1 cellular context compared by ENCODE assay signal in the genomic region with DNA sequence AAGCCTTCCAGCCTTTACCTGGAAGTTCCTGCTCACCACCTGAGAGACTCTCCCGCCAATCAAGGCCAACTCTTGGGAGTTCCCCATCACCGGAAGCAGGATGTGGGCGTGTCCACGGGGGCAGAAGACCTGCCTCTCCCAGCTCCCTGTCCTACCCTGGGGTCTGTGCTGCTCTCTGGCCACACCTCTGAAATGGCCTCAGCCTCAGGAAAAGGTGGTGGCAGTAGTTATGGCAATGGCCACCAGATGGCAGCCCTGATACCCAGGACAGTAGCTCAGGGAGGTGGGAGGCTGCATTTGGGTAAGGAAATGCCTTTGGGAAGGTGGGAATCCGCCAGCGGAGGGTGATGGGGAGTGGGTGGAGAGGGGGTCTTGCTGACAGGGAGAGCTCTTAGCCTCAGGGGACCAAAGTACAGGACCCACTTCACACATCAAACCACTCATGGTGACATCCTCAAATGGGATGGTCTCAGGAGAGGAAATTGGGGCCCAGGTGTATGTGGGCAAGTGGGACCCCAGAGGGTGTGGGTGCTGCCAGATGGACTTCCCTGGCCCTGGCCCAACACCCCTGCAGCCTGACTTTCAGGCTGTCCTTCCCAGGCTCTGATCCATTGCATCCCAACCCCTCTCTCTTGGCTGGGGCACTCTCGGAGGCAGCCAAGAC.
A peak's percentile ranks its signal among the peaks of the same experiment; 100 is the strongest.
TF ChIP-seq lines count a peak whose summit lies in the region.

No MANE protein-coding gene starts in this region.

TF ChIP-seq in K562, 482 proteins besides CTCF, POLR2A, EP300 and RAD21 (continued from another document and continues in another):
- TF ChIP-seq, protein P1, sequence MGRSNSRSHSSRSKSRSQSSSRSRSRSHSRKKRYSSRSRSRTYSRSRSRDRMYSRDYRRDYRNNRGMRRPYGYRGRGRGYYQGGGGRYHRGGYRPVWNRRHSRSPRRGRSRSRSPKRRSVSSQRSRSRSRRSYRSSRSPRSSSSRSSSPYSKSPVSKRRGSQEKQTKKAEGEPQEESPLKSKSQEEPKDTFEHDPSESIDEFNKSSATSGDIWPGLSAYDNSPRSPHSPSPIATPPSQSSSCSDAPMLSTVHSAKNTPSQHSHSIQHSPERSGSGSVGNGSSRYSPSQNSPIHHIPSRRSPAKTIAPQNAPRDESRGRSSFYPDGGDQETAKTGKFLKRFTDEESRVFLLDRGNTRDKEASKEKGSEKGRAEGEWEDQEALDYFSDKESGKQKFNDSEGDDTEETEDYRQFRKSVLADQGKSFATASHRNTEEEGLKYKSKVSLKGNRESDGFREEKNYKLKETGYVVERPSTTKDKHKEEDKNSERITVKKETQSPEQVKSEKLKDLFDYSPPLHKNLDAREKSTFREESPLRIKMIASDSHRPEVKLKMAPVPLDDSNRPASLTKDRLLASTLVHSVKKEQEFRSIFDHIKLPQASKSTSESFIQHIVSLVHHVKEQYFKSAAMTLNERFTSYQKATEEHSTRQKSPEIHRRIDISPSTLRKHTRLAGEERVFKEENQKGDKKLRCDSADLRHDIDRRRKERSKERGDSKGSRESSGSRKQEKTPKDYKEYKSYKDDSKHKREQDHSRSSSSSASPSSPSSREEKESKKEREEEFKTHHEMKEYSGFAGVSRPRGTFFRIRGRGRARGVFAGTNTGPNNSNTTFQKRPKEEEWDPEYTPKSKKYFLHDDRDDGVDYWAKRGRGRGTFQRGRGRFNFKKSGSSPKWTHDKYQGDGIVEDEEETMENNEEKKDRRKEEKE (IDR thresholded peaks at IDR 0.05; ENCODE audit: borderline replicate concordance in 1 of 2, control insufficient read depth in 1 of 2, low read depth in 2 of 2, low read length in 1 of 2): no peak
- TF ChIP-seq HDAC8 (tag; IDR thresholded peaks at IDR 0.05) (no peak), ZNF124 (CRISPR knock-in tag; IDR thresholded peaks at IDR 0.05) (no peak), TRIM24 (IDR thresholded peaks at IDR 0.05) (no peak), NRF1 (conservative IDR thresholded peaks at IDR 0.05 in 1 of 2, IDR thresholded peaks at IDR 0.05 in 1 of 2) (peak in 1 of 2 experiments; percentile 23; a peak in 1 of 4 replicates), ZBTB8A (IDR thresholded peaks at IDR 0.05; ENCODE audit: partially characterized antibody) (no peak), BRD4 (IDR thresholded peaks at IDR 0.05) (no peak), RFX1 (IDR thresholded peaks at IDR 0.05) (peak; percentile 62; the same call in 1 of the 2 replicates), MAFF (IDR thresholded peaks at IDR 0.05; ENCODE audit: low read length) (no peak), ZNF174 (CRISPR knock-in tag; IDR thresholded peaks at IDR 0.05) (no peak), SMC3 (conservative IDR thresholded peaks at IDR 0.05; ENCODE audit: insufficient read depth, low read depth, low read length) (peak; percentile 78), ZNF224 (CRISPR knock-in tag; IDR thresholded peaks at IDR 0.05) (no peak), CTBP1 (IDR thresholded peaks at IDR 0.05; ENCODE audit: borderline replicate concordance) (0 out of 2 replicates have a peak, but pooled peaks have one; percentile 16), PCBP1 (IDR thresholded peaks at IDR 0.05; ENCODE audit: low read depth, low read length, poor library complexity, severe bottlenecking) (no peak)
- TF ChIP-seq, protein P2, sequence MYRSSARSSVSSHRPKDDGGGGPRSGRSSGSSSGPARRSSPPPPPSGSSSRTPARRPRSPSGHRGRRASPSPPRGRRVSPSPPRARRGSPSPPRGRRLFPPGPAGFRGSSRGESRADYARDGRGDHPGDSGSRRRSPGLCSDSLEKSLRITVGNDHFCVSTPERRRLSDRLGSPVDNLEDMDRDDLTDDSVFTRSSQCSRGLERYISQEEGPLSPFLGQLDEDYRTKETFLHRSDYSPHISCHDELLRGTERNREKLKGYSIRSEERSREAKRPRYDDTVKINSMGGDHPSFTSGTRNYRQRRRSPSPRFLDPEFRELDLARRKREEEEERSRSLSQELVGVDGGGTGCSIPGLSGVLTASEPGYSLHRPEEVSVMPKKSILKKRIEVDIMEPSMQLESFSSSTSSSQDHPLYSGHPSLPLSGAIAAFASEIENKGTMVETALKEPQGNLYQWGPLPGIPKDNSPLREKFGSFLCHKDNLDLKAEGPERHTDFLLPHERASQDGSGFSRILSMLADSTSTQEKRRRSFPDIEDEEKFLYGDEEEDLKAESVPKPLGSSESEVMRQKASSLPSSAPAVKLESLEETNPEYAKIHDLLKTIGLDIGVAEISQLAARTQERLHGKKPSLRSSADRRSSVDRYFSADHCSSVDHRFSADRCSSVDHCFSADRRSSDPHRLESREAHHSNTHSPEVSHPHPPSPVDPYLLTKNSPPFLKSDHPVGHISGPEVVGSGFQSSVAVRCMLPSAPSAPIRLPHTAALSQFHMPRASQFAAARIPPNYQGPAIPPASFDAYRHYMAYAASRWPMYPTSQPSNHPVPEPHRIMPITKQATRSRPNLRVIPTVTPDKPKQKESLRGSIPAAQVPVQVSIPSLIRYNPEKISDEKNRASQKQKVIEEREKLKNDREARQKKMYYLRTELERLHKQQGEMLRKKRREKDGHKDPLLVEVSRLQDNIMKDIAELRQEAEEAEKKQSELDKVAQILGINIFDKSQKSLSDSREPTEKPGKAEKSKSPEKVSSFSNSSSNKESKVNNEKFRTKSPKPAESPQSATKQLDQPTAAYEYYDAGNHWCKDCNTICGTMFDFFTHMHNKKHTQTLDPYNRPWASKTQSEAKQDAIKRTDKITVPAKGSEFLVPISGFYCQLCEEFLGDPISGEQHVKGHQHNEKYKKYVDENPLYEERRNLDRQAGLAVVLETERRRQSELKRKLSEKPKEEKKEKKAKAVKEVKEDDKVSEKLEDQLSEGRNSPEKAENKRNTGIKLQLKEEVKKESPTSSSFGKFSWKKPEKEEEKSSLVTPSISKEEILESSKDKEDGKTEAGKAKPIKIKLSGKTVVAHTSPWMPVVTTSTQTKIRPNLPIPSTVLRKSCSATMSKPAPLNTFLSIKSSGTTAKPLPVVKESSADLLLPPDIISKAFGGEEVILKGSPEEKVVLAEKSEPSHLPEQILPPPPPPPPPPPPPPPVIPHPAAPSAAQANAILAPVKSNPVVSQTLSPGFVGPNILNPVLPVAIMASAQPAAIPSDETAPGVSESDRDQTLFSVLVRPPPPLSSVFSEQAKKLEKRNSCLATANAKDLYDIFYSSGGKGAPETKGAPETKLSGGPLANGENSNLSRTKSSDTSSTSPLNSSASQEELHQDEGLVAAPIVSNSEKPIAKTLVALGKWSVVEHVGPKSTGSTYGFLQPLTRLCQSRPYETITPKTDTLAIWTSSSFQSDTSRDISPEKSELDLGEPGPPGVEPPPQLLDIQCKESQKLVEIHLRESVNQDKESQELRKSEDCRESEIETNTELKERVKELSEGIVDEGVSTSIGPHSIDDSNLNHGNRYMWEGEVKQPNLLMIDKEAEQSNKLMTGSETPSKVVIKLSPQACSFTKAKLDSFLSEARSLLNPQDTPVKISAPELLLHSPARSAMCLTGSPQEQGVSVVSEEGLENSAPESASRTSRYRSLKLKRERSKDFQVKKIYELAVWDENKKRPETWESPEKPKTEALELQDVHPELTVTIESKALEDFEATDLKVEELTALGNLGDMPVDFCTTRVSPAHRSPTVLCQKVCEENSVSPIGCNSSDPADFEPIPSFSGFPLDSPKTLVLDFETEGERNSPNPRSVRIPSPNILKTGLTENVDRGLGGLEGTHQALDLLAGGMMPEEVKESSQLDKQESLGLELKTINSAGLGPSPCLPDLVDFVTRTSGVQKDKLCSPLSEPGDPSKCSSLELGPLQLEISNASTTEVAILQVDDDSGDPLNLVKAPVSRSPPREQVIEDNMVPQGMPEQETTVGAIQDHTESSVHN (IDR thresholded peaks at IDR 0.05; ENCODE audit: borderline replicate concordance in 1 of 2, low read depth in 1 of 2): no peak
- TF ChIP-seq, protein P3, sequence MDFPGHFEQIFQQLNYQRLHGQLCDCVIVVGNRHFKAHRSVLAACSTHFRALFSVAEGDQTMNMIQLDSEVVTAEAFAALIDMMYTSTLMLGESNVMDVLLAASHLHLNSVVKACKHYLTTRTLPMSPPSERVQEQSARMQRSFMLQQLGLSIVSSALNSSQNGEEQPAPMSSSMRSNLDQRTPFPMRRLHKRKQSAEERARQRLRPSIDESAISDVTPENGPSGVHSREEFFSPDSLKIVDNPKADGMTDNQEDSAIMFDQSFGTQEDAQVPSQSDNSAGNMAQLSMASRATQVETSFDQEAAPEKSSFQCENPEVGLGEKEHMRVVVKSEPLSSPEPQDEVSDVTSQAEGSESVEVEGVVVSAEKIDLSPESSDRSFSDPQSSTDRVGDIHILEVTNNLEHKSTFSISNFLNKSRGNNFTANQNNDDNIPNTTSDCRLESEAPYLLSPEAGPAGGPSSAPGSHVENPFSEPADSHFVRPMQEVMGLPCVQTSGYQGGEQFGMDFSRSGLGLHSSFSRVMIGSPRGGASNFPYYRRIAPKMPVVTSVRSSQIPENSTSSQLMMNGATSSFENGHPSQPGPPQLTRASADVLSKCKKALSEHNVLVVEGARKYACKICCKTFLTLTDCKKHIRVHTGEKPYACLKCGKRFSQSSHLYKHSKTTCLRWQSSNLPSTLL (IDR thresholded peaks at IDR 0.05): no peak
- TF ChIP-seq, protein P4, sequence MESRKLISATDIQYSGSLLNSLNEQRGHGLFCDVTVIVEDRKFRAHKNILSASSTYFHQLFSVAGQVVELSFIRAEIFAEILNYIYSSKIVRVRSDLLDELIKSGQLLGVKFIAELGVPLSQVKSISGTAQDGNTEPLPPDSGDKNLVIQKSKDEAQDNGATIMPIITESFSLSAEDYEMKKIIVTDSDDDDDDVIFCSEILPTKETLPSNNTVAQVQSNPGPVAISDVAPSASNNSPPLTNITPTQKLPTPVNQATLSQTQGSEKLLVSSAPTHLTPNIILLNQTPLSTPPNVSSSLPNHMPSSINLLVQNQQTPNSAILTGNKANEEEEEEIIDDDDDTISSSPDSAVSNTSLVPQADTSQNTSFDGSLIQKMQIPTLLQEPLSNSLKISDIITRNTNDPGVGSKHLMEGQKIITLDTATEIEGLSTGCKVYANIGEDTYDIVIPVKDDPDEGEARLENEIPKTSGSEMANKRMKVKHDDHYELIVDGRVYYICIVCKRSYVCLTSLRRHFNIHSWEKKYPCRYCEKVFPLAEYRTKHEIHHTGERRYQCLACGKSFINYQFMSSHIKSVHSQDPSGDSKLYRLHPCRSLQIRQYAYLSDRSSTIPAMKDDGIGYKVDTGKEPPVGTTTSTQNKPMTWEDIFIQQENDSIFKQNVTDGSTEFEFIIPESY (CRISPR knock-in tag; IDR thresholded peaks at IDR 0.05): no peak
- TF ChIP-seq, protein P5, sequence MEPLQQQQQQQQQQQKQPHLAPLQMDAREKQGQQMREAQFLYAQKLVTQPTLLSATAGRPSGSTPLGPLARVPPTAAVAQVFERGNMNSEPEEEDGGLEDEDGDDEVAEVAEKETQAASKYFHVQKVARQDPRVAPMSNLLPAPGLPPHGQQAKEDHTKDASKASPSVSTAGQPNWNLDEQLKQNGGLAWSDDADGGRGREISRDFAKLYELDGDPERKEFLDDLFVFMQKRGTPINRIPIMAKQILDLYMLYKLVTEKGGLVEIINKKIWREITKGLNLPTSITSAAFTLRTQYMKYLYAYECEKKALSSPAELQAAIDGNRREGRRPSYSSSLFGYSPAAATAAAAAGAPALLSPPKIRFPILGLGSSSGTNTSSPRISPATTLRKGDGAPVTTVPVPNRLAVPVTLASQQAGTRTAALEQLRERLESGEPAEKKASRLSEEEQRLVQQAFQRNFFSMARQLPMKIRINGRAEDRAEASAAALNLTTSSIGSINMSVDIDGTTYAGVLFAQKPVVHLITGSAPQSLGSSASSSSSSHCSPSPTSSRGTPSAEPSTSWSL (CRISPR knock-in tag; IDR thresholded peaks at IDR 0.05; ENCODE audit: borderline replicate concordance): no peak
- TF ChIP-seq, protein P6, sequence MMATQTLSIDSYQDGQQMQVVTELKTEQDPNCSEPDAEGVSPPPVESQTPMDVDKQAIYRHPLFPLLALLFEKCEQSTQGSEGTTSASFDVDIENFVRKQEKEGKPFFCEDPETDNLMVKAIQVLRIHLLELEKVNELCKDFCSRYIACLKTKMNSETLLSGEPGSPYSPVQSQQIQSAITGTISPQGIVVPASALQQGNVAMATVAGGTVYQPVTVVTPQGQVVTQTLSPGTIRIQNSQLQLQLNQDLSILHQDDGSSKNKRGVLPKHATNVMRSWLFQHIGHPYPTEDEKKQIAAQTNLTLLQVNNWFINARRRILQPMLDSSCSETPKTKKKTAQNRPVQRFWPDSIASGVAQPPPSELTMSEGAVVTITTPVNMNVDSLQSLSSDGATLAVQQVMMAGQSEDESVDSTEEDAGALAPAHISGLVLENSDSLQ (IDR thresholded peaks at IDR 0.05): 0 out of 2 replicates have a peak, but pooled peaks have one; percentile 35
